In the genomic region with DNA sequence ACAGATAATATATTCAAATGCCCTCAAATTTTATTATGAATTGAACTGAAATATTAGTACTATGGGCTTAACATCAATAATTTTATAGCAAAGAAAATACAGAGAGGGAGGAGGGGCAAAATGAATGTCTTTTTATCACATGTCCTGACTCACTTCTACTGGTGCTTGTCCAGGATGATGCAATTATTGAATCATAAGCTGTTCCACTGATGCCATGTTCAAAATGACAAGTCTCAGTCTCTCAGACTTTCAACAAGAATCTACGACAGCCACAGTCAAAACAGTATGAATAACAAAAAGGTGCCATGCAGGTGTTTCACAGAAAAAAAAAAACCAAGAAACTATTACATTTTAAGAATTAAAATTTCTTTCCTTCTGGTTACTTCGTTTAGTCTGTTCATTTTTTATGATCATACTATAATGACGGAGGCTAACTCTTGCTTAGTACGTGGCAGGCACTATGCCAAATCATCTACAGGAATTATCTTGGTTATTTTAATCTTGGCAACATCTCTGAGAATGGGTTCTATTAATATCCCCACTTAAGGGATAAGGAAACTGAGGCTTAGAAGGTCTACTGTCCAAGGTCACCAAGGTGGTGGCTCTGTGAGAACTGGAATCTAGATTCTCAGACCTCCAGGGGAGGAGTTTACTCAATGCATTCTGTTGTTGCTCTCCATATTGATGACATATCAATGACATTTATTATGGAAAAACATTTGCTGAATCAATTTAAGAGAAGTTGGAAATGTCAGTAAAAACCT, we compare ENCODE assay signal across 10 cellular contexts.
DNase-seq lines count a peak whose midpoint lies in the region; ATAC-seq, FAIRE-seq and TF ChIP-seq lines count a peak whose summit lies in the region.
"Had no signal": no experiment of that assay in that cellular context is flagged by ENCODE, and none has a peak within 500 bp of the region (broad histone marks: within the 10 kb centered on the region; RNA-seq: fewer than 3 reads in every experiment).

No MANE protein-coding gene starts in this region.

- no peaks in the 10 kb centered on the region for H3K9me3 ChIP-seq in HCT116 (ENCODE audit: control insufficient read depth in 1 of 2, insufficient read depth in 1 of 2, low read depth in 1 of 2, low read length in 2 of 2)

- BruUV-seq in HCT116 (replicated peaks; lab: Mats Ljungman, UMichigan) = no TSS peak

- no peak overlapping the region for H3K4me3 Mint-ChIP-seq in activated naive CD8-positive, alpha-beta T cell treated with anti-CD3 and anti-CD28 coated beads for 36 hours
- H3K4me3 Mint-ChIP-seq in T-cell = no peak overlapping the region

- H3K9me2 ChIP-seq in HCT116 (ENCODE audit: insufficient read depth) = no peaks in the 10 kb centered on the region

- H3K9me3 Mint-ChIP-seq in activated naive CD8-positive, alpha-beta T cell treated with anti-CD3 and anti-CD28 coated beads for 36 hours = peaks cover 5% of the 10 kb centered on the region
- H3K9me3 Mint-ChIP-seq in T-cell = no peaks in the 10 kb centered on the region

- POLR2A ChIA-PET in HCT116 (lab: Charles Lee) = no interaction called here
- POLR2A ChIA-PET in T-cell (lab: Charles Lee) = interaction anchor here in 1 of 2 donors (0.5 kb wide), 2 partner anchors 17 to 530 kb away, joined by 3 read pairs; no protein-coding TSS in a partner anchor

- H3K27me3 ChIP-seq in HCT116 (ENCODE audit: insufficient read depth, low read length) = no peaks in the 10 kb centered on the region

- FAIRE-seq in urothelium cell line (lab: Jason Lieb, UNC) = no peak

- RAD21 ChIA-PET in HCT116 (lab: Charles Lee; ENCODE audit: low non-redundant PET in 1 of 2, low total read pairs in 2 of 2, uncharacterized antibody in 2 of 2, unreplicated experiment in 2 of 2) = no interaction called here

- no peaks in the 10 kb centered on the region for H3K27me3 Mint-ChIP-seq in activated naive CD8-positive, alpha-beta T cell treated with anti-CD3 and anti-CD28 coated beads for 36 hours
- no peaks in the 10 kb centered on the region for H3K27me3 Mint-ChIP-seq in T-cell

- H3K4me1 Mint-ChIP-seq in activated naive CD8-positive, alpha-beta T cell treated with anti-CD3 and anti-CD28 coated beads for 36 hours = peaks cover 42% of the 10 kb centered on the region
- peaks cover 39 to 60% (median 58%) of the 10 kb centered on the region in 3 donors for H3K4me1 Mint-ChIP-seq in T-cell

- H3K9ac ChIP-seq in HCT116 (ENCODE audit: low read length) = no peak overlapping the region

- TF ChIP-seq RAD21 in HCT116 (IDR thresholded peaks at IDR 0.05; ENCODE audit: low read depth) = no peak

- no peak for TF ChIP-seq POLR2A in HCT116 (IDR thresholded peaks at IDR 0.05; ENCODE audit: borderline replicate concordance, extremely low read depth, insufficient read depth, insufficient read length)

- CTCF ChIA-PET in HCT116 (lab: Charles Lee) (no interaction called here), T-cell (lab: Charles Lee) (interaction anchor here in 1 of 2 donors (1.2 kb wide), 1 partner anchor 19 kb away, joined by 3 read pairs; no protein-coding TSS in a partner anchor)

- no peak overlapping the region for H3K4me3 ChIP-seq in HCT116 (replicated peaks in 1 of 2; ENCODE audit: low read depth in 1 of 2, low read length in 2 of 2)

- no peaks in the 10 kb centered on the region for H3K36me3 ChIP-seq in HCT116 (ENCODE audit: control insufficient read depth in 1 of 2, insufficient read depth in 2 of 2, low read length in 2 of 2)

- intact Hi-C loops in HCT116 (cut with micrococcal nuclease) = no loop called here

- peak; percentile 66 for DNase-seq in A172 (ENCODE audit: low spot score)
- peak; percentile 21 for DNase-seq in HCT116 (ENCODE audit: low read depth, low spot score)
- DNase-seq in activated naive CD8-positive, alpha-beta T cell treated with anti-CD3 and anti-CD28 coated beads for 36 hours = no peak
- DNase-seq in inferior parietal cortex (ENCODE audit: extremely low spot score) = peak; percentile 3
- no peak for DNase-seq in urothelium cell line (ENCODE audit: low spot score)
- DNase-seq in T-cell = no peak
- no peak for DNase-seq in activated effector memory CD4-positive, alpha-beta T cell treated with Interleukin-2 at 50 U/mL for 16 hours
- no peak for DNase-seq in NCI-H446 (lab: John Stamatoyannopoulos, UW)
- DNase-seq: NCI-H2029 treated with DMSO at 0.1 percent for 48 hours; stimulated activated CD4-positive, alpha-beta T cell treated with anti-CD3 and anti-CD28 coated beads, Interleukin-2, amount 100 ng/mL, for 24 hours had no signal

- no peak overlapping the region for H2AFZ ChIP-seq in HCT116 (ENCODE audit: low read depth, low read length, poor library complexity, severe bottlenecking)

- peaks cover 32% of the 10 kb centered on the region for H3K36me3 Mint-ChIP-seq in activated naive CD8-positive, alpha-beta T cell treated with anti-CD3 and anti-CD28 coated beads for 36 hours
- peaks cover 30% of the 10 kb centered on the region for H3K36me3 Mint-ChIP-seq in T-cell

- H3K4me2 ChIP-seq in HCT116 (ENCODE audit: low read length) = no peak overlapping the region

- ATAC-seq in HCT116 (no peak), T-cell (replicated peaks in 1 of 4) (no peak)

- no peak for TF ChIP-seq CTCF in HCT116 (IDR thresholded peaks at IDR 0.05 in 2 of 3, conservative IDR thresholded peaks at IDR 0.05 in 1 of 3; ENCODE audit: borderline replicate concordance in 1 of 3, insufficient read depth in 1 of 3, low read depth in 2 of 3, low read length in 2 of 3)

- no peaks in the 10 kb centered on the region for H3K4me1 ChIP-seq in HCT116 (ENCODE audit: control insufficient read depth in 1 of 2, insufficient read depth in 2 of 2, low read length in 2 of 2)

- H3K27ac Mint-ChIP-seq in activated naive CD8-positive, alpha-beta T cell treated with anti-CD3 and anti-CD28 coated beads for 36 hours = peak overlapping the region; percentile 74
- no peak overlapping the region for H3K27ac Mint-ChIP-seq in T-cell

- H3K27ac ChIP-seq in HCT116 (ENCODE audit: low read depth, low read length) = no peak overlapping the region

- H4K20me1 ChIP-seq in HCT116 (ENCODE audit: insufficient read depth) = no peaks in the 10 kb centered on the region

- H3K79me2 ChIP-seq in HCT116 (ENCODE audit: insufficient read depth, low read length) = no peaks in the 10 kb centered on the region

TF ChIP-seq in HCT116, 20 proteins besides CTCF, POLR2A, EP300 and RAD21:
- peak; percentile 34 for TF ChIP-seq SP1 (IDR thresholded peaks at IDR 0.05; ENCODE audit: low read depth)
- TF ChIP-seq SIN3A (IDR thresholded peaks at IDR 0.05; ENCODE audit: low read depth) = no peak
- TF ChIP-seq SRF (IDR thresholded peaks at IDR 0.05; ENCODE audit: low read depth) = no peak
- TF ChIP-seq EZH2 (IDR thresholded peaks at IDR 0.05) = no peak
- peak; percentile 31; the same call in 1 of the 2 replicates for TF ChIP-seq CBX3 (IDR thresholded peaks at IDR 0.05; ENCODE audit: low read depth)
- peak; percentile 83 for TF ChIP-seq CEBPB (IDR thresholded peaks at IDR 0.05; ENCODE audit: low read depth)
- TF ChIP-seq, protein P1, sequence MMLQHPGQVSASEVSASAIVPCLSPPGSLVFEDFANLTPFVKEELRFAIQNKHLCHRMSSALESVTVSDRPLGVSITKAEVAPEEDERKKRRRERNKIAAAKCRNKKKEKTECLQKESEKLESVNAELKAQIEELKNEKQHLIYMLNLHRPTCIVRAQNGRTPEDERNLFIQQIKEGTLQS (IDR thresholded peaks at IDR 0.05) = peak; percentile 83
- TF ChIP-seq, protein P2, sequence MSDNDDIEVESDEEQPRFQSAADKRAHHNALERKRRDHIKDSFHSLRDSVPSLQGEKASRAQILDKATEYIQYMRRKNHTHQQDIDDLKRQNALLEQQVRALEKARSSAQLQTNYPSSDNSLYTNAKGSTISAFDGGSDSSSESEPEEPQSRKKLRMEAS (IDR thresholded peaks at IDR 0.05) = peak; percentile 36; the same call in 1 of the 2 replicates
- TF ChIP-seq FOSL1 (IDR thresholded peaks at IDR 0.05; ENCODE audit: low read depth) = peak; percentile 36; the same call in 1 of the 2 replicates

Comparison
In these comparisons a context has a peak if more than half of its experiments do, and no peak if none do; other contexts are left out.
1. DNase-seq: peak in A172 (single experiment), HCT116 (single experiment) and inferior parietal cortex (single experiment); none in activated naive CD8-positive, alpha-beta T cell treated with anti-CD3 and anti-CD28 coated beads for 36 hours (single experiment), urothelium cell line (single experiment), T-cell (0 of 34), activated effector memory CD4-positive, alpha-beta T cell treated with Interleukin-2 at 50 U/mL for 16 hours (single experiment) and NCI-H446 (0 of 2).